ENCODE assay signal across 17 cellular contexts in genomic region chr7:96205665-96206064, GRCh38.
DNase-seq lines count a peak whose midpoint lies in the region; ATAC-seq and TF ChIP-seq lines count a peak whose summit lies in the region.
"Had no signal": no experiment of that assay in that cellular context is flagged by ENCODE, and none has a peak within 500 bp of the region (broad histone marks: within the 10 kb centered on the region; RNA-seq: fewer than 3 reads in every experiment).

No MANE protein-coding gene starts in this region.

- H3K23ac ChIP-seq in neuronal stem cell (ENCODE audit: low read depth, low read length, poor library complexity) = no peak overlapping the region

- no peak overlapping the region for H3K4ac ChIP-seq in neuronal stem cell (ENCODE audit: low read length)

- no peak overlapping the region for H3K27ac ChIP-seq in neuronal stem cell (replicated peaks; ENCODE audit: low read length)
- H3K27ac ChIP-seq in hepatocyte = no peak overlapping the region
- H3K27ac ChIP-seq: BLaER1 treated with 17β-estradiol and CSF1 and Interleukin-3, amounts not matched to agents 10 nM and 100 nM had no signal

- no peaks in the 10 kb centered on the region for H3K9me2 ChIP-seq in hepatocyte (replicated peaks; ENCODE audit: insufficient read depth)

- H3K18ac ChIP-seq in neuronal stem cell (ENCODE audit: low read length) = no peak overlapping the region

- peak; percentile 52 for ATAC-seq in GM18511 (IDR thresholded peaks at IDR 0.05; ENCODE audit: unreplicated experiment)
- ATAC-seq in GM18909 (IDR thresholded peaks at IDR 0.05; ENCODE audit: poor library complexity, unreplicated experiment) = peak; percentile 64
- ATAC-seq in left colon = peak; percentile 56
- ATAC-seq in GM18870 (IDR thresholded peaks at IDR 0.05; ENCODE audit: unreplicated experiment) = no peak
- no peak for ATAC-seq in HG02623 (IDR thresholded peaks at IDR 0.05; ENCODE audit: unreplicated experiment)

- no peak overlapping the region for H3K9ac ChIP-seq in neuronal stem cell (ENCODE audit: low read depth, low read length, poor library complexity)
- H3K9ac ChIP-seq: BLaER1 treated with 17β-estradiol and CSF1 and Interleukin-3, amounts not matched to agents 10 nM and 100 nM had no signal

- no peaks in the 10 kb centered on the region for H4K20me1 ChIP-seq in hepatocyte (ENCODE audit: insufficient read depth, poor library complexity, severe bottlenecking)

- no peaks in the 10 kb centered on the region for H3K79me1 ChIP-seq in neuronal stem cell (ENCODE audit: low read depth, low read length)

- H3K36me3 ChIP-seq in neuronal stem cell (replicated peaks in 1 of 2; ENCODE audit: control insufficient read depth in 2 of 2, insufficient read depth in 2 of 2, low read length in 2 of 2) (peaks cover 0 to 19% of the 10 kb centered on the region in 2 donors), hepatocyte (replicated peaks; ENCODE audit: insufficient read depth, low read depth) (no peaks in the 10 kb centered on the region)
- H3K36me3 ChIP-seq: BE2C had no signal

- H3K4me1 ChIP-seq in neuronal stem cell (ENCODE audit: control insufficient read depth in 2 of 2, insufficient read depth in 1 of 2, low read depth in 1 of 2, low read length in 2 of 2) = peaks cover 0 to 4% of the 10 kb centered on the region in 2 donors
- H3K4me1 ChIP-seq in hepatocyte (ENCODE audit: insufficient read depth) = no peaks in the 10 kb centered on the region
- H3K4me1 ChIP-seq: BE2C; BLaER1 treated with 17β-estradiol and CSF1 and Interleukin-3, amounts not matched to agents 10 nM and 100 nM had no signal

- intact Hi-C loops in left colon (cut with DNase I, micrococcal nuclease) = no loop called here

- H3K4me2 ChIP-seq in neuronal stem cell (ENCODE audit: insufficient read depth, low read length, poor library complexity, severe bottlenecking) = no peak overlapping the region
- H3K4me2 ChIP-seq in hepatocyte = no peak overlapping the region
- H3K4me2 ChIP-seq: BLaER1 treated with 17β-estradiol and CSF1 and Interleukin-3, amounts not matched to agents 10 nM and 100 nM had no signal

- H2BK5ac ChIP-seq in neuronal stem cell (ENCODE audit: low read length) = no peak overlapping the region

- no peak overlapping the region for H2BK12ac ChIP-seq in neuronal stem cell (ENCODE audit: low read length)

- H3K27me3 ChIP-seq in neuronal stem cell (ENCODE audit: control insufficient read depth in 3 of 3, insufficient read depth in 3 of 3, low read depth in 1 of 3, low read length in 3 of 3) = no peaks in the 10 kb centered on the region
- no peaks in the 10 kb centered on the region for H3K27me3 ChIP-seq in hepatocyte
- H3K27me3 ChIP-seq: BE2C; BLaER1 treated with 17β-estradiol and CSF1 and Interleukin-3, amounts not matched to agents 10 nM and 100 nM had no signal

- H2AK5ac ChIP-seq in neuronal stem cell (ENCODE audit: low read depth, low read length) = peak overlapping the region; percentile 36

- H3K4me3 ChIP-seq in neuronal stem cell (ENCODE audit: low read length in 2 of 2) (no peak overlapping the region), hepatocyte (no peak overlapping the region)
- H3K4me3 ChIP-seq: BLaER1 treated with 17β-estradiol and CSF1 and Interleukin-3, amounts not matched to agents 10 nM and 100 nM had no signal

- H2BK15ac ChIP-seq in neuronal stem cell (ENCODE audit: low read length) = no peak overlapping the region

- WGBS in neuronal stem cell (ENCODE audit: extremely low coverage in 2 of 2, insufficient read length in 2 of 2, insufficient replicate concordance in 1 of 2), 2 donors = no CpG with 5 or more reads among the region's 2 CpGs
- 92% methylated on average over 2 of the region's 2 CpGs for WGBS in hepatocyte (ENCODE audit: low lambda C conversion rate, missing lambda C conversion rate)

- no peak overlapping the region for H3K14ac ChIP-seq in neuronal stem cell (ENCODE audit: low read length)

- H3K9me3 ChIP-seq in neuronal stem cell (replicated peaks in 1 of 2; ENCODE audit: control insufficient read depth in 2 of 2, insufficient read depth in 1 of 2, low read depth in 1 of 2, low read length in 2 of 2) (no peaks in the 10 kb centered on the region), hepatocyte (ENCODE audit: low read depth) (no peaks in the 10 kb centered on the region)
- H3K9me3 ChIP-seq: BE2C; BLaER1 treated with 17β-estradiol and CSF1 and Interleukin-3, amounts not matched to agents 10 nM and 100 nM had no signal

- H2BK120ac ChIP-seq in neuronal stem cell (ENCODE audit: low read depth, low read length) = no peak overlapping the region

- no peak overlapping the region for H4K91ac ChIP-seq in neuronal stem cell (ENCODE audit: low read depth, low read length, poor library complexity)

- H3K79me2 ChIP-seq in hepatocyte = no peaks in the 10 kb centered on the region

- no peak for TF ChIP-seq CTCF in hepatocyte (IDR thresholded peaks at IDR 0.05; ENCODE audit: poor library complexity)

- H2AFZ ChIP-seq in neuronal stem cell (ENCODE audit: low read length) (no peak overlapping the region), hepatocyte (no peak overlapping the region)

- H4K8ac ChIP-seq in neuronal stem cell (ENCODE audit: low read depth, low read length) = no peak overlapping the region

- DNase-seq in left colon = no peak
- DNase-seq in neuronal stem cell (ENCODE audit: low spot score) = no peak
- DNase-seq in hepatocyte (ENCODE audit: low spot score) = no peak
- DNase-seq in cerebellar cortex (ENCODE audit: low spot score) = no peak
- DNase-seq: BE2C; CD4-positive, alpha-beta T cell; CD8-positive, alpha-beta memory T cell; DMS 273 treated with DMSO at 0.1 percent for 48 hours; DMS79; GF-D8; GOT3; HCEC 1CT had no signal

Comparison
In these comparisons a context has a peak if more than half of its experiments do, and no peak if none do; other contexts are left out.
1. ATAC-seq: peak in GM18511 (single experiment), GM18909 (single experiment) and left colon (single experiment); none in GM18870 (single experiment) and HG02623 (single experiment).